Comparison of ENCODE assay signal across 8 cellular contexts in the genomic region with DNA sequence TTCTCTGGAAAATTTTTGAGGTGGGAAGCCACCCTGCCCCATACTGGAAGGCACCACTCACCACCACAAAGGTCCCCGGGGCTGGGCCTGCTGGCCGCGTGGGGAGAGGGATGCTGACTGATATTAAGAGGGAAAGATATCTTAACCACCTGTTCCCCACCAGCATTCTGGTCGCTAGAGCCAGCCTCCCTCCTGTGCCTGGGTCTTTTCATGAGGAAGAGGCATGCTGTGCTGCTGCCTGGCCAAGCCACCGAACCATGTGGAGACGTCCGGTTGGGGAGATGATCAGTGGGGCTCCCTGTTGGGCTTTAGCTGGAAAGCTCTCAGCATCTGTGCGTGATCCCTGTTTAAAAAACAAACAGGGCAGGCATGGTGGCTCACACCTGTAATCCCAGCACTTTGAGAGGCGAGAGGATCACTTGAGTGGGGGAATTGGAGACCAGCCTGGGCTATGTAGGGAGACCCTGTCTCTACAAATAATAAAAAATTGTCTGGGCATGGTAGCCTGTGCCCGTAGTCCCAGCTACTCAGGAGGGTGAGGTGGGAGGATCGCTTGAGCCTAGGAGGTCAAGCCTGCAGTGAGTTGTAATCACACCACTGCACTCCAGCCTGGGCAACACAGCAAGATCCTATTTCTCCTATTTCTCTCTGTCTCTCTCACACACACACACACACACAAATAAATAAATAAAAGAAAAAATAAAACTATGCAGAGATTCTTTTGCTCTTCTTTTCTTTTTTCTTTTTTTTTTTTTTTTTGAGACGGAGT. TPM values are rescaled to one million over a fixed set of nuclear protein-coding genes. Genes with fewer than 3 reads are reported as not detected.
DNase-seq lines count a peak whose midpoint lies in the region; ATAC-seq and TF ChIP-seq lines count a peak whose summit lies in the region.

No MANE protein-coding gene starts in this region.

- peak overlapping the region; percentile 94 for H3K4me2 ChIP-seq in BLaER1

- H3K9me3 Mint-ChIP-seq in osteocyte (ENCODE audit: unreplicated experiment): no peaks in the 10 kb centered on the region

- H3K4me1 ChIP-seq in BLaER1 (peaks cover 39% of the 10 kb centered on the region), HUES6 (ENCODE audit: control insufficient read depth, insufficient read depth, low read length) (peaks cover 3% of the 10 kb centered on the region)

- peak overlapping the region; percentile 93 for H3K27ac ChIP-seq in BLaER1
- H3K27ac ChIP-seq in HUES6 (ENCODE audit: low read depth, low read length): no peak overlapping the region

- H3K4me3 Mint-ChIP-seq in osteocyte (ENCODE audit: unreplicated experiment): peak overlapping the region; percentile 98

- DNase-seq in activated CD8-positive, alpha-beta memory T cell treated with anti-CD3 and anti-CD28 coated beads for 48 hours (ENCODE audit: low read depth in 2 of 3, low spot score in 2 of 3): peak in 2 of 3 experiments; percentile 7 to 13
- DNase-seq in fibroblast of pulmonary artery (ENCODE audit: low read depth): no peak
- DNase-seq in osteocyte (ENCODE audit: extremely low spot score, unreplicated experiment): no peak
- no peak for DNase-seq in activated gamma-delta T cell (lab: John Stamatoyannopoulos, UW)
- no peak for DNase-seq in A172 (ENCODE audit: low spot score)

- peak overlapping the region; percentile 93 for H3K4me3 ChIP-seq in BLaER1
- H3K4me3 ChIP-seq in HUES6 (ENCODE audit: low read depth, low read length): peak overlapping the region; percentile 86
- peak overlapping the region; percentile 92 for H3K4me3 ChIP-seq in fibroblast of pulmonary artery (replicated peaks; ENCODE audit: low read depth, low read length)

- no peaks in the 10 kb centered on the region for H3K27me3 Mint-ChIP-seq in osteocyte (ENCODE audit: unreplicated experiment)

- TF ChIP-seq CTCF in fibroblast of pulmonary artery (IDR thresholded peaks at IDR 0.05; ENCODE audit: low read length, missing control alignments) (no peak), osteocyte (IDR thresholded peaks at IDR 0.05) (no peak)

- ATAC-seq in HG03175 (IDR thresholded peaks at IDR 0.05; ENCODE audit: unreplicated experiment): no peak

- H3K9ac ChIP-seq in BLaER1: peak overlapping the region; percentile 89
- H3K9ac ChIP-seq in HUES6 (ENCODE audit: low read length): peak overlapping the region; percentile 92

- H3K4me1 Mint-ChIP-seq in osteocyte (ENCODE audit: unreplicated experiment): peaks cover 29% of the 10 kb centered on the region

- peaks cover 2% of the 10 kb centered on the region for H3K36me3 Mint-ChIP-seq in osteocyte (ENCODE audit: unreplicated experiment)

- no peaks in the 10 kb centered on the region for H3K27me3 ChIP-seq in BLaER1
- H3K27me3 ChIP-seq in HUES6 (ENCODE audit: control insufficient read depth, insufficient read depth, low read length): no peaks in the 10 kb centered on the region

- peak overlapping the region; percentile 100 for H3K27ac Mint-ChIP-seq in osteocyte (ENCODE audit: unreplicated experiment)

- H3K9me3 ChIP-seq in BLaER1 (no peaks in the 10 kb centered on the region), HUES6 (ENCODE audit: control insufficient read depth, insufficient read depth, low read depth, low read length) (no peaks in the 10 kb centered on the region)

- H3K36me3 ChIP-seq in BLaER1 (peaks cover 28% of the 10 kb centered on the region), HUES6 (ENCODE audit: control insufficient read depth, insufficient read depth, low read length) (peaks cover 14% of the 10 kb centered on the region)

- peaks cover 35% of the 10 kb centered on the region; the same call in 1 of the 2 replicates for H4K20me1 ChIP-seq in BLaER1

RNA-seq across cellular contexts. Expression of a gene that starts 1.0 kb away (rescaled TPM):
- 29.1 and 32.3 TPM in 2 replicates for total RNA-seq in osteocyte
- 12.1 and 14.9 TPM in 2 replicates for total RNA-seq in A172 (2014; rRNA removed; shearing (Covaris generic))

RNA-seq across cellular contexts. Expression of a gene that starts 1.2 kb away (rescaled TPM):
- total RNA-seq in osteocyte: 5.4 and 6.2 TPM in 2 replicates
- total RNA-seq in A172 (2014; rRNA removed; shearing (Covaris generic)): 9.1 and 12.2 TPM in 2 replicates

Comparison
In these comparisons a context has a peak if more than half of its experiments do, and no peak if none do; other contexts are left out.
1. DNase-seq: peak in activated CD8-positive, alpha-beta memory T cell treated with anti-CD3 and anti-CD28 coated beads for 48 hours (2 of 3); none in fibroblast of pulmonary artery (single experiment), osteocyte (single experiment), activated gamma-delta T cell (single experiment) and A172 (single experiment).
2. Peak in every context shown above with its lines, with median percentiles within 50 percentile points of each other: H3K4me3 ChIP-seq.